In the genomic region with DNA sequence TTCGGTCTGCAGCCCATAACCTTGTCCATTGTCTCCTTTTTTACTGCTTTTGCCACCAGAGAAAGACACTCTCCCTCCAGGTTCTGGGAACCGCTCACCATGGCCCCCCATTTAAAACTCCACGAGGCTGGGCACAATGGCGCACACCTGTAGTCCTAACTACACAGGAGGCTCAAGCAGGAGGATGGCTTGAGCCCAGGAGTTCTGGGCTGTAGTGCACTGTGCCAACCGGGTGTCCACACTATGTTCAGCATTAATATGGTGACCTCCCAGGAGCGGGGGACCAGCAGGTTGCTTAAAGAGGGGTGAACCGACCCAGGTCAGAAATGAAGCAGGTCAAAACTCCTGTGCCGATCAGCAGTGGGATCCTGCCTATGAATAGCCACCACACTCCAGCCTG, we compare ENCODE assay signal across 7 cellular contexts.
"Had no signal": no experiment of that assay in that cellular context is flagged by ENCODE, and none has a peak within 500 bp of the region (broad histone marks: within the 10 kb centered on the region; RNA-seq: fewer than 3 reads in every experiment).

No MANE protein-coding gene starts in this region.

- H3K4me3 Mint-ChIP-seq: HFFc6, IgD-negative memory B cell had no signal

- H3K4me1 ChIP-seq: HAP-1 had no signal

- H3K27ac ChIP-seq: GM23248, HL-60 had no signal

- H3K27ac Mint-ChIP-seq: HFFc6, IgD-negative memory B cell had no signal

- H3K36me3 ChIP-seq: HAP-1 had no signal

- H3K9me3 Mint-ChIP-seq: HFFc6, IgD-negative memory B cell had no signal

- H3K4me3 ChIP-seq: GM23248, HAP-1 had no signal

- DNase-seq: GM23248, GOT3, H7, HFFc6 had no signal

- H3K9me3 ChIP-seq: HAP-1 had no signal
